26 cellular contexts compared by ENCODE assay signal in the genomic region with DNA sequence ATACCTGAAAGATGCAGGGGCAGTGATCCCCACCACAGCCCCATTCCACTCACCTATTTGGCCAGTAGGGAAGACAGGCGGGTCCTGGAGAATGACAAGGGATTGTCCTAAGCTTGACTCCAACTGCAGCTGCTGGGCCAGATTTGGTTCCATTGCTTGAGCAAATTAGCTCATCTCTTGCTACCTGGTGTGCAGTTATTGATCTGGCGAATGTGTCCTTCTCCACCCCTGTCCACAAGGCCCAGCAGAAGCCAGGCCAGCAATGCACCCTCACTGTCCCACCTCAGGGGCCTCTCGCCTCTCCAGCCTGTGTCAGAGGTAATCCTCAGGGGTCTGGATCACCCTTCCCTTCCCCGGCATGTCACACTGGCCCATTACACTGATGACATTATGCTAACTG. TPM values are rescaled to one million over a fixed set of nuclear protein-coding genes. Genes with fewer than 3 reads are reported as not detected.
DNase-seq lines count a peak whose midpoint lies in the region; ATAC-seq and TF ChIP-seq lines count a peak whose summit lies in the region.
"Had no signal": no experiment of that assay in that cellular context is flagged by ENCODE, and none has a peak within 500 bp of the region (broad histone marks: within the 10 kb centered on the region; RNA-seq: fewer than 3 reads in every experiment).

No MANE protein-coding gene starts in this region.

- ATAC-seq in gastrocnemius medialis = no peak
- no peak for ATAC-seq in foreskin keratinocyte

- intact Hi-C loops in gastrocnemius medialis (cut with DNase I; ENCODE audit: low total_unique reads) = loop anchor here (5.0 to 10.0 kb wide), 3 partner anchors 52 to 562 kb away; partner anchors contain the start of genes CD81 and CDKN1C

- peaks cover 0 to 18% of the 10 kb centered on the region in 2 donors for H3K4me1 ChIP-seq in right atrium auricular region
- peaks cover 4 to 5% of the 10 kb centered on the region in 2 donors for H3K4me1 ChIP-seq in gastrocnemius medialis
- H3K4me1 ChIP-seq in foreskin keratinocyte = no peaks in the 10 kb centered on the region

- no peak for TF ChIP-seq POLR2A in gastrocnemius medialis (IDR thresholded peaks at IDR 0.05)

- H3K27me3 ChIP-seq in right atrium auricular region (no peaks in the 10 kb centered on the region), gastrocnemius medialis (no peaks in the 10 kb centered on the region), foreskin keratinocyte (no peaks in the 10 kb centered on the region)

- peak; percentile 19 for DNase-seq in activated effector memory CD4-positive, alpha-beta T cell treated with anti-CD3 and anti-CD28 coated beads, Interleukin-2, amount 50 U/mL, for 16 hours
- no peak for DNase-seq in activated effector memory CD4-positive, alpha-beta T cell treated with Interleukin-2 at 50 U/mL for 16 hours
- DNase-seq in right atrium auricular region (ENCODE audit: low spot score) (no peak), gastrocnemius medialis (no peak), midbrain (lab: John Stamatoyannopoulos, UW) (no peak), foreskin keratinocyte (no peak), DMS 273 (lab: John Stamatoyannopoulos, UW; ENCODE audit: unreplicated experiment) (no peak)
- DNase-seq: AML-193; Calu3; CD8-positive, alpha-beta memory T cell; DMS53; GDM1; Karpas-422; MV-4-11; NCI-H1105 treated with DMSO at 0.1 percent for 48 hours; NCI-H2029 treated with DMSO at 0.1 percent for 48 hours; NCI-H226; NCI-H510A treated with DMSO at 0.1 percent for 48 hours; NCI-H748 treated with DMSO at 0.1 percent for 48 hours; NK-92 treated with Interleukin-12 subunit alpha and Interleukin-12 subunit beta, amount 100 ng/mL, for 24 hours had no signal

- H3K9me3 ChIP-seq in right atrium auricular region (no peaks in the 10 kb centered on the region), gastrocnemius medialis (no peaks in the 10 kb centered on the region)

- H3K4me3 ChIP-seq in right atrium auricular region (no peak overlapping the region), gastrocnemius medialis (no peak overlapping the region)

- in situ Hi-C loops in gastrocnemius medialis (cut with MboI; ENCODE audit: low sequenced_read_pairs in 4 of 4) = no loop called here

- no peaks in the 10 kb centered on the region for H3K36me3 ChIP-seq in right atrium auricular region
- no peaks in the 10 kb centered on the region for H3K36me3 ChIP-seq in gastrocnemius medialis

- H3K27ac ChIP-seq in C4-2B = peak overlapping the region; percentile 39
- peak overlapping the region; percentile 63 to 77 for H3K27ac ChIP-seq in right atrium auricular region
- H3K27ac ChIP-seq in gastrocnemius medialis = peak overlapping the region; percentile 61 to 78 (median 71)
- H3K27ac ChIP-seq in foreskin keratinocyte = no peak overlapping the region
- H3K27ac ChIP-seq: RWPE1 had no signal

- TF ChIP-seq CTCF in C4-2B (conservative IDR thresholded peaks at IDR 0.05) (no peak), right atrium auricular region (IDR thresholded peaks at IDR 0.05) (no peak), gastrocnemius medialis (IDR thresholded peaks at IDR 0.05 in 4 of 5, conservative IDR thresholded peaks at IDR 0.05 in 1 of 5) (no peak), foreskin keratinocyte (conservative IDR thresholded peaks at IDR 0.05) (no peak)

RNA-seq across cellular contexts. Expression of gene TSPAN32, which starts 23.3 kb away (rescaled TPM):
- total RNA-seq in right atrium auricular region = 10 to 100 TPM in 1 of 2 donors, 1 to 10 TPM in 1; 2.6 to 15.2 TPM
- total RNA-seq in gastrocnemius medialis = not detected
- total RNA-seq in foreskin keratinocyte = not detected in 2 replicates
- not detected in 2 replicates for polyA plus RNA-seq in foreskin keratinocyte
- total RNA-seq: Calu3 had no signal

RNA-seq across cellular contexts. Expression of gene C11orf21, which starts 23.4 kb away (rescaled TPM):
- total RNA-seq in right atrium auricular region (10 to 100 TPM in 1 of 2 donors, 1 to 10 TPM in 1; 1.4 to 11.9 TPM), gastrocnemius medialis (under 1 TPM in 1 of 4 donors, not detected in 3; 0.10 TPM), foreskin keratinocyte (not detected in 2 replicates)
- polyA plus RNA-seq in foreskin keratinocyte = not detected in 2 replicates
- total RNA-seq: Calu3, M059J had no signal
- polyA plus RNA-seq: AG04450 had no signal

RNA-seq across cellular contexts. Expression of gene CD81, which starts 52.0 kb away (rescaled TPM):
- total RNA-seq in right atrium auricular region (100 to 1,000 TPM; 433 to 528 TPM), gastrocnemius medialis (10 to 100 TPM; 54.5 to 87.0 (median 66.8) TPM), foreskin keratinocyte (240 and 248 TPM in 2 replicates)
- polyA plus RNA-seq in foreskin keratinocyte = 454 and 491 TPM in 2 replicates

RNA-seq across cellular contexts. Expression of gene ASCL2, which starts 54.7 kb away (rescaled TPM):
- total RNA-seq in right atrium auricular region (under 1 TPM in 1 of 2 donors, not detected in 1; 0.51 TPM), gastrocnemius medialis (not detected), foreskin keratinocyte (0.21 TPM in 1 of 2 replicates, not detected in the other)
- 0.08 and 0.12 TPM in 2 replicates for polyA plus RNA-seq in foreskin keratinocyte
- total RNA-seq: A172, Calu3, H4, M059J had no signal
- polyA plus RNA-seq: AG04450 had no signal
